ENCODE assay signal across 8 cellular contexts in genomic region chr15:31366169-31366734, GRCh38. TPM values are rescaled to one million over a fixed set of nuclear protein-coding genes. Genes with fewer than 3 reads are reported as not detected.
DNase-seq lines count a peak whose midpoint lies in the region; TF ChIP-seq lines count a peak whose summit lies in the region.

No MANE protein-coding gene starts in this region.

- peaks cover 0 to 93% (median 69%) of the 10 kb centered on the region in 4 donors for H3K4me1 ChIP-seq in tibial nerve

- TF ChIP-seq CTCF in brain microvascular endothelial cell (IDR thresholded peaks at IDR 0.05; ENCODE audit: low read depth, low read length, missing control alignments) (peak; percentile 28), lower leg skin (IDR thresholded peaks at IDR 0.05) (no peak), tibial nerve (IDR thresholded peaks at IDR 0.05) (peak in 2 of 5 experiments; percentile 24 to 30)

- no peak for TF ChIP-seq EP300 in tibial nerve (IDR thresholded peaks at IDR 0.05)

- no peak overlapping the region for H3K4me3 ChIP-seq in brain microvascular endothelial cell (ENCODE audit: low read depth, low read length)
- no peak overlapping the region for H3K4me3 ChIP-seq in lower leg skin (ENCODE audit: low read depth, poor library complexity, severe bottlenecking)
- peak overlapping the region; percentile 25 to 49 (median 40) for H3K4me3 ChIP-seq in tibial nerve

- no peak for TF ChIP-seq POLR2A in lower leg skin (IDR thresholded peaks at IDR 0.05)
- no peak for TF ChIP-seq POLR2A in tibial nerve (IDR thresholded peaks at IDR 0.05)

- H3K27me3 ChIP-seq in brain microvascular endothelial cell (replicated peaks) (no peaks in the 10 kb centered on the region), tibial nerve (no peaks in the 10 kb centered on the region)

- intact Hi-C loops in activated CD4-positive, alpha-beta T cell treated with anti-CD3 and anti-CD28 coated beads, Interleukin-2, amount 10 ng/mL, durations not matched to agents 24 days and 14 days (cut with micrococcal nuclease), result loop anchor here (1.0 to 10.0 kb wide), 4 partner anchors 26 to 123 kb away; no protein-coding TSS in a partner anchor
- intact Hi-C loops in lower leg skin (cut with DNase I; ENCODE audit: low total_unique reads), result loop anchor here (5.0 kb wide), 2 partner anchors 39 to 121 kb away; partner anchors contain the start of gene KLF13

- DNase-seq in activated CD4-positive, alpha-beta T cell treated with anti-CD3 and anti-CD28 coated beads, Interleukin-2, amount 10 ng/mL, durations not matched to agents 24 days and 14 days, result peak; percentile 72
- no peak for DNase-seq in activated CD4-positive, alpha-beta T cell treated with anti-CD3 and anti-CD28 coated beads, Interleukin-2, amount 50 U/mL, for 4 hours
- DNase-seq in brain microvascular endothelial cell (no peak), lower leg skin (ENCODE audit: low spot score in 2 of 2) (peak; percentile 70 to 94), tibial nerve (ENCODE audit: low spot score in 2 of 2) (peak; percentile 37 to 54), SW480 (ENCODE audit: low spot score) (no peak), NCI-H2029 treated with DMSO at 0.1 percent for 48 hours (lab: John Stamatoyannopoulos, UW) (no peak), RKO (ENCODE audit: low spot score) (no peak)

- in situ Hi-C loops in brain microvascular endothelial cell (cut with HindIII; ENCODE audit: low pct_ligation_motif_present, low sequenced_read_pairs), result no loop called here

- H3K27ac ChIP-seq in brain microvascular endothelial cell (no peak overlapping the region), tibial nerve (peak overlapping the region; percentile 90 to 95 (median 94))

- H3K27ac Mint-ChIP-seq in activated CD4-positive, alpha-beta T cell treated with anti-CD3 and anti-CD28 coated beads, Interleukin-2, amount 10 ng/mL, durations not matched to agents 24 days and 14 days, result peak overlapping the region; percentile 98

- WGBS in lower leg skin, 2 donors, result 35 to 43% methylated on average over 7 of the region's 7 CpGs
- 44 to 46% methylated on average over 6 to 7 of the region's 7 CpGs for WGBS in tibial nerve, 2 donors

- H3K36me3 Mint-ChIP-seq in activated CD4-positive, alpha-beta T cell treated with anti-CD3 and anti-CD28 coated beads, Interleukin-2, amount 10 ng/mL, durations not matched to agents 24 days and 14 days (ENCODE audit: low read depth), result peaks cover 32% of the 10 kb centered on the region

- peaks cover 3% of the 10 kb centered on the region for H3K9me3 Mint-ChIP-seq in activated CD4-positive, alpha-beta T cell treated with anti-CD3 and anti-CD28 coated beads, Interleukin-2, amount 10 ng/mL, durations not matched to agents 24 days and 14 days

- H3K4me1 Mint-ChIP-seq in activated CD4-positive, alpha-beta T cell treated with anti-CD3 and anti-CD28 coated beads, Interleukin-2, amount 10 ng/mL, durations not matched to agents 24 days and 14 days, result peaks cover 96% of the 10 kb centered on the region

- no peaks in the 10 kb centered on the region for H3K27me3 Mint-ChIP-seq in activated CD4-positive, alpha-beta T cell treated with anti-CD3 and anti-CD28 coated beads, Interleukin-2, amount 10 ng/mL, durations not matched to agents 24 days and 14 days

- H3K4me3 Mint-ChIP-seq in activated CD4-positive, alpha-beta T cell treated with anti-CD3 and anti-CD28 coated beads, Interleukin-2, amount 10 ng/mL, durations not matched to agents 24 days and 14 days, result peak overlapping the region; percentile 83

- no peaks in the 10 kb centered on the region for H3K9me3 ChIP-seq in tibial nerve

- H3K36me3 ChIP-seq in brain microvascular endothelial cell (replicated peaks) (no peaks in the 10 kb centered on the region), tibial nerve (no peaks in the 10 kb centered on the region)

RNA-seq across cellular contexts. Expression of gene KLF13, which starts 39.6 kb away (rescaled TPM):
- total RNA-seq in activated CD4-positive, alpha-beta T cell treated with anti-CD3 and anti-CD28 coated beads, Interleukin-2, amount 10 ng/mL, durations not matched to agents 24 days and 14 days, result 122 and 135 TPM in 2 replicates
- 100 to 1,000 TPM in 2 of 4 donors, 10 to 100 TPM in 2; 50.8 to 151 (median 98.7) TPM for total RNA-seq in lower leg skin
- total RNA-seq in tibial nerve, result 10 to 100 TPM; 61.2 to 77.9 (median 75.1) TPM

Comparison
In these comparisons a context has a peak if more than half of its experiments do, and no peak if none do; other contexts are left out.
1. DNase-seq: peak in activated CD4-positive, alpha-beta T cell treated with anti-CD3 and anti-CD28 coated beads, Interleukin-2, amount 10 ng/mL, durations not matched to agents 24 days and 14 days (single experiment), lower leg skin (2 of 2) and tibial nerve (2 of 2); none in activated CD4-positive, alpha-beta T cell treated with anti-CD3 and anti-CD28 coated beads, Interleukin-2, amount 50 U/mL, for 4 hours (0 of 2), brain microvascular endothelial cell (single experiment), SW480 (single experiment), NCI-H2029 treated with DMSO at 0.1 percent for 48 hours (single experiment) and RKO (single experiment).
2. H3K4me3 ChIP-seq: peak in tibial nerve (4 of 4); none in brain microvascular endothelial cell (single experiment) and lower leg skin (single experiment).